Comparison of ENCODE assay signal across 9 cellular contexts in genomic region chr16:87127766-87128147, GRCh38.
"Had no signal": no experiment of that assay in that cellular context is flagged by ENCODE, and none has a peak within 500 bp of the region (broad histone marks: within the 10 kb centered on the region; RNA-seq: fewer than 3 reads in every experiment).

No MANE protein-coding gene starts in this region.

- H3K9me3 ChIP-seq: suprapubic skin, vagina had no signal

- H3K4me1 Mint-ChIP-seq: activated naive CD8-positive, alpha-beta T cell treated with anti-CD3 and anti-CD28 coated beads, Interleukin-2, amount 10 ng/mL, durations not matched to agents 7 days and 5 days; central memory CD8-positive, alpha-beta T cell had no signal

- H3K36me3 Mint-ChIP-seq: activated naive CD8-positive, alpha-beta T cell treated with anti-CD3 and anti-CD28 coated beads, Interleukin-2, amount 10 ng/mL, durations not matched to agents 7 days and 5 days had no signal

- H3K27me3 Mint-ChIP-seq: central memory CD8-positive, alpha-beta T cell had no signal

- H3K9me3 Mint-ChIP-seq: central memory CD8-positive, alpha-beta T cell had no signal

- H3K27ac Mint-ChIP-seq: activated naive CD8-positive, alpha-beta T cell treated with anti-CD3 and anti-CD28 coated beads, Interleukin-2, amount 10 ng/mL, durations not matched to agents 7 days and 5 days had no signal

- H3K36me3 ChIP-seq: suprapubic skin, vagina had no signal

- DNase-seq: activated CD4-positive, alpha-beta T cell treated with anti-CD3 and anti-CD28 coated beads, Interleukin-2, amount 50 U/mL, for 48 hours; activated gamma-delta T cell; activated naive CD8-positive, alpha-beta T cell treated with anti-CD3 and anti-CD28 coated beads, Interleukin-2, amount 10 ng/mL, durations not matched to agents 7 days and 5 days; activated T-cell treated with anti-CD3 and anti-CD28 coated beads, Interleukin-2, amount 50 U/mL, for 48 hours; stimulated activated naive CD8-positive, alpha-beta T cell treated with anti-CD3 and anti-CD28 coated beads, Interleukin-15, Interleukin-2, amounts not matched to agents 100 U/mL and 50 U/mL, for 24 hours had no signal

- H3K27ac ChIP-seq: suprapubic skin, vagina had no signal

- H3K4me3 Mint-ChIP-seq: activated naive CD8-positive, alpha-beta T cell treated with anti-CD3 and anti-CD28 coated beads, Interleukin-2, amount 10 ng/mL, durations not matched to agents 7 days and 5 days; central memory CD8-positive, alpha-beta T cell had no signal

- ATAC-seq: activated CD4-positive, CD25-positive, alpha-beta regulatory T cell treated with anti-CD3 and anti-CD28 coated beads, Interleukin-2, amount 50 U/mL, for 24 hours; stimulated activated naive CD8-positive, alpha-beta T cell treated with anti-CD3 and anti-CD28 coated beads, Interleukin-15, Interleukin-2, amounts not matched to agents 100 U/mL and 50 U/mL, for 24 hours had no signal

- H3K27me3 ChIP-seq: vagina had no signal

- H3K4me3 ChIP-seq: suprapubic skin, vagina had no signal
